Comparison of ENCODE assay signal across 22 cellular contexts in genomic region chr17:71176928-71177443, GRCh38.
DNase-seq lines count a peak whose midpoint lies in the region; ATAC-seq, FAIRE-seq and TF ChIP-seq lines count a peak whose summit lies in the region.
"Had no signal": no experiment of that assay in that cellular context is flagged by ENCODE, and none has a peak within 500 bp of the region (broad histone marks: within the 10 kb centered on the region; RNA-seq: fewer than 3 reads in every experiment).

No MANE protein-coding gene starts in this region.

- no peak for TF ChIP-seq CTCF in A549 (IDR thresholded peaks at IDR 0.05)
- TF ChIP-seq CTCF in LNCaP clone FGC (IDR thresholded peaks at IDR 0.05; ENCODE audit: control insufficient read depth, extremely low read depth, insufficient read depth), result no peak
- no peak for TF ChIP-seq CTCF in VCaP (conservative IDR thresholded peaks at IDR 0.05)
- no peak for TF ChIP-seq CTCF in mucosa of descending colon (IDR thresholded peaks at IDR 0.05)
- no peak for TF ChIP-seq CTCF in GM13976 (IDR thresholded peaks at IDR 0.05; ENCODE audit: borderline replicate concordance, control extremely low read depth, extremely low read depth, insufficient read depth, missing control alignments)

- in situ Hi-C loops in GM13976 (cut with MboI; ENCODE audit: low sequenced_read_pairs, unreplicated experiment), result no loop called here

- TF ChIP-seq POLR2A in A549 (IDR thresholded peaks at IDR 0.05; ENCODE audit: low read length), result no peak
- TF ChIP-seq POLR2A in GM12892 (IDR thresholded peaks at IDR 0.05; ENCODE audit: low read depth, low read length), result no peak

- TF ChIP-seq RAD21 in A549 (conservative IDR thresholded peaks at IDR 0.05 in 1 of 2, IDR thresholded peaks at IDR 0.05 in 1 of 2), result no peak

- WGBS in A549 (ENCODE audit: missing lambda C conversion rate), result 48% methylated on average over 6 of the region's 6 CpGs

- ATAC-seq in A549 (no peak), mucosa of descending colon (peak; percentile 78), HG02623 (IDR thresholded peaks at IDR 0.05; ENCODE audit: unreplicated experiment) (no peak)
- no peak for ATAC-seq in stimulated activated naive CD8-positive, alpha-beta T cell treated with anti-CD3 and anti-CD28 coated beads, Interleukin-15, amount 100 ng/mL, for 72 hours

- peak; percentile 61 for FAIRE-seq in A549 (lab: Jason Lieb, UNC)
- no peak for FAIRE-seq in GM12892 (lab: Jason Lieb, UNC)
- FAIRE-seq: G401.6, HTR-8/SVneo had no signal

- no peaks in the 10 kb centered on the region for H3K27me3 Mint-ChIP-seq in stimulated activated naive CD8-positive, alpha-beta T cell treated with anti-CD3 and anti-CD28 coated beads, Interleukin-15, amount 100 ng/mL, for 72 hours
- H3K27me3 Mint-ChIP-seq: CD4-positive, alpha-beta T cell had no signal

- no peaks in the 10 kb centered on the region for H3K9me3 Mint-ChIP-seq in stimulated activated naive CD8-positive, alpha-beta T cell treated with anti-CD3 and anti-CD28 coated beads, Interleukin-15, amount 100 ng/mL, for 72 hours

- H3K9me3 ChIP-seq in A549 (no peaks in the 10 kb centered on the region), mucosa of descending colon (no peaks in the 10 kb centered on the region)
- H3K9me3 ChIP-seq: BLaER1 treated with 17β-estradiol and CSF1 and Interleukin-3, amounts not matched to agents 10 nM and 100 nM; Peyer's patch had no signal

- H3K4me1 ChIP-seq in A549, result no peaks in the 10 kb centered on the region
- H3K4me1 ChIP-seq in mucosa of descending colon (ENCODE audit: low read depth), result peaks cover 8% of the 10 kb centered on the region
- H3K4me1 ChIP-seq: BLaER1 treated with 17β-estradiol and CSF1 and Interleukin-3, amounts not matched to agents 10 nM and 100 nM had no signal

- no peak for DNase-seq in A549 (ENCODE audit: low read depth in 1 of 2, low spot score in 1 of 2)
- peak; percentile 88 for DNase-seq in LNCaP clone FGC (ENCODE audit: low read depth)
- peak in 1 of 3 donors; percentile 44 for DNase-seq in mucosa of descending colon
- DNase-seq in GM13976 (ENCODE audit: low spot score), result no peak
- DNase-seq in stimulated activated naive CD8-positive, alpha-beta T cell treated with anti-CD3 and anti-CD28 coated beads, Interleukin-15, amount 100 ng/mL, for 72 hours, result no peak
- DNase-seq in GM12892 (ENCODE audit: insufficient read length), result no peak
- DNase-seq: CD4-positive, alpha-beta T cell; COR-L47; DMS53; GOT3; HCEC 1CT; KBM-7; MM.1S; NCI-H2081; NCI-H2227 treated with DMSO at 0.1 percent for 48 hours; NCI-H510A had no signal

- intact Hi-C loops in mucosa of descending colon (cut with DNase I, micrococcal nuclease), result no loop called here

- no peaks in the 10 kb centered on the region for H3K4me1 Mint-ChIP-seq in stimulated activated naive CD8-positive, alpha-beta T cell treated with anti-CD3 and anti-CD28 coated beads, Interleukin-15, amount 100 ng/mL, for 72 hours

- TF ChIP-seq EP300 in A549 (IDR thresholded peaks at IDR 0.05), result no peak

- H3K27ac Mint-ChIP-seq in stimulated activated naive CD8-positive, alpha-beta T cell treated with anti-CD3 and anti-CD28 coated beads, Interleukin-15, amount 100 ng/mL, for 72 hours, result no peak overlapping the region
- H3K27ac Mint-ChIP-seq: CD4-positive, alpha-beta T cell had no signal

- CTCF ChIA-PET in A549 (lab: Yijun Ruan, JAX), result no interaction called here

- H3K4me3 ChIP-seq in A549 (no peak overlapping the region), LNCaP clone FGC (ENCODE audit: low read depth, low read length) (no peak overlapping the region), mucosa of descending colon (no peak overlapping the region)
- H3K4me3 ChIP-seq: BLaER1 treated with 17β-estradiol and CSF1 and Interleukin-3, amounts not matched to agents 10 nM and 100 nM had no signal

- no peaks in the 10 kb centered on the region for H3K36me3 ChIP-seq in mucosa of descending colon (ENCODE audit: low read depth)
- H3K36me3 ChIP-seq: BLaER1 treated with 17β-estradiol and CSF1 and Interleukin-3, amounts not matched to agents 10 nM and 100 nM; Peyer's patch had no signal

- POLR2A ChIA-PET in A549 (lab: Yijun Ruan, JAX), result no interaction called here

- H3K4me3 Mint-ChIP-seq in stimulated activated naive CD8-positive, alpha-beta T cell treated with anti-CD3 and anti-CD28 coated beads, Interleukin-15, amount 100 ng/mL, for 72 hours, result no peak overlapping the region
- H3K4me3 Mint-ChIP-seq: CD4-positive, alpha-beta T cell had no signal

- H3K4me2 ChIP-seq in A549, result no peak overlapping the region
- H3K4me2 ChIP-seq: BLaER1 treated with 17β-estradiol and CSF1 and Interleukin-3, amounts not matched to agents 10 nM and 100 nM had no signal

- no peak overlapping the region for H3K27ac ChIP-seq in A549
- peak overlapping the region; percentile 20; the same call in 1 of the 2 replicates for H3K27ac ChIP-seq in VCaP
- H3K27ac ChIP-seq: BLaER1 treated with 17β-estradiol and CSF1 and Interleukin-3, amounts not matched to agents 10 nM and 100 nM; Peyer's patch had no signal

TF ChIP-seq in A549, 52 proteins besides CTCF, POLR2A, EP300 and RAD21:
- TF ChIP-seq MAX (IDR thresholded peaks at IDR 0.05), result no peak
- TF ChIP-seq CHD4 (IDR thresholded peaks at IDR 0.05; ENCODE audit: borderline replicate concordance), result no peak
- TF ChIP-seq SREBF2 (IDR thresholded peaks at IDR 0.05), result no peak
